In genomic region chr19:2207991-2208860, GRCh38 we compare ENCODE assay signal across 9 cellular contexts. TPM values are rescaled to one million over a fixed set of nuclear protein-coding genes. Genes with fewer than 3 reads are reported as not detected.
A peak's percentile ranks its signal among the peaks of the same experiment; 100 is the strongest.
DNase-seq lines count a peak whose midpoint lies in the region; ATAC-seq, FAIRE-seq and TF ChIP-seq lines count a peak whose summit lies in the region.
"Had no signal": no experiment of that assay in that cellular context is flagged by ENCODE, and none has a peak within 500 bp of the region (broad histone marks: within the 10 kb centered on the region; RNA-seq: fewer than 3 reads in every experiment).

No MANE protein-coding gene starts in this region.

- no peak overlapping the region for H3K4me3 Mint-ChIP-seq in stimulated activated memory B cell treated with anti-CD40 and anti-IgM and Interleukin-4, amounts not matched to agents 10 μg/mL and 1 μg/mL and 100 μg/mL, for 72 hours
- H3K4me3 Mint-ChIP-seq: central memory CD8-positive, alpha-beta T cell had no signal

- H3K4me1 Mint-ChIP-seq in stimulated activated memory B cell treated with anti-CD40 and anti-IgM and Interleukin-4, amounts not matched to agents 10 μg/mL and 1 μg/mL and 100 μg/mL, for 72 hours = peaks cover 9% of the 10 kb centered on the region
- H3K4me1 Mint-ChIP-seq: central memory CD8-positive, alpha-beta T cell had no signal

- peaks cover 72% of the 10 kb centered on the region for H3K36me3 ChIP-seq in left ventricle myocardium inferior

- H3K4me1 ChIP-seq in left ventricle myocardium inferior = peaks cover 25% of the 10 kb centered on the region

- intact Hi-C loops in left ventricle myocardium inferior (cut with micrococcal nuclease) = no loop called here

- no peaks in the 10 kb centered on the region for H3K9me3 ChIP-seq in left ventricle myocardium inferior (replicated peaks)

- H3K27me3 Mint-ChIP-seq in stimulated activated memory B cell treated with anti-CD40 and anti-IgM and Interleukin-4, amounts not matched to agents 10 μg/mL and 1 μg/mL and 100 μg/mL, for 72 hours = no peaks in the 10 kb centered on the region
- H3K27me3 Mint-ChIP-seq: central memory CD8-positive, alpha-beta T cell had no signal

- no peaks in the 10 kb centered on the region for H3K9me3 Mint-ChIP-seq in stimulated activated memory B cell treated with anti-CD40 and anti-IgM and Interleukin-4, amounts not matched to agents 10 μg/mL and 1 μg/mL and 100 μg/mL, for 72 hours
- H3K9me3 Mint-ChIP-seq: central memory CD8-positive, alpha-beta T cell had no signal

- peak; percentile 46 for TF ChIP-seq CTCF in left ventricle myocardium inferior (IDR thresholded peaks at IDR 0.05; ENCODE audit: borderline replicate concordance)

- H3K27ac ChIP-seq in left ventricle myocardium inferior (replicated peaks) = peak overlapping the region; percentile 62
- H3K27ac ChIP-seq: KMS-11 had no signal

- H3K27ac Mint-ChIP-seq in stimulated activated memory B cell treated with anti-CD40 and anti-IgM and Interleukin-4, amounts not matched to agents 10 μg/mL and 1 μg/mL and 100 μg/mL, for 72 hours = peak overlapping the region; percentile 57

- H3K4me3 ChIP-seq in left ventricle myocardium inferior = peak overlapping the region; percentile 18

- ATAC-seq in stimulated activated memory B cell treated with anti-CD40 and anti-IgM and Interleukin-4, amounts not matched to agents 10 μg/mL and 1 μg/mL and 100 μg/mL, for 72 hours = peak; percentile 79

- peaks cover 65% of the 10 kb centered on the region for H3K36me3 Mint-ChIP-seq in stimulated activated memory B cell treated with anti-CD40 and anti-IgM and Interleukin-4, amounts not matched to agents 10 μg/mL and 1 μg/mL and 100 μg/mL, for 72 hours

- DNase-seq in GM19239 (ENCODE audit: insufficient read length, low spot score) (peak; percentile 73), UCSD-AML1 (lab: John Stamatoyannopoulos, UW; ENCODE audit: unreplicated experiment) (peak; percentile 29), left ventricle myocardium inferior (peak; percentile 75), cerebellar nuclear complex (lab: John Stamatoyannopoulos, UW) (no peak), NCI-H1092 (lab: John Stamatoyannopoulos, UW) (no peak), NCI-H2196 treated with DMSO at 0.1 percent for 48 hours (lab: John Stamatoyannopoulos, UW; ENCODE audit: unreplicated experiment) (no peak)

- no peak for FAIRE-seq in GM19239 (lab: Jason Lieb, UNC)

- no peaks in the 10 kb centered on the region for H3K27me3 ChIP-seq in left ventricle myocardium inferior (ENCODE audit: low read depth)

RNA-seq across cellular contexts. Expression of gene PLEKHJ1, which starts 27.9 kb away (rescaled TPM):
- 47.8 TPM for total RNA-seq in left ventricle myocardium inferior

RNA-seq across cellular contexts. Expression of gene SF3A2, which starts 28.4 kb away (rescaled TPM):
- 28.7 TPM for total RNA-seq in left ventricle myocardium inferior

RNA-seq across cellular contexts. Expression of gene AMH, which starts 40.9 kb away (rescaled TPM):
- total RNA-seq in left ventricle myocardium inferior = 1.1 TPM

RNA-seq across cellular contexts. Expression of gene DOT1L, which starts 44.5 kb away (rescaled TPM):
- total RNA-seq in left ventricle myocardium inferior = 8.4 TPM

RNA-seq across cellular contexts. Expression of gene JSRP1, which starts 48.0 kb away (rescaled TPM):
- total RNA-seq in left ventricle myocardium inferior = 0.36 TPM

Comparison
In these comparisons a context has a peak if more than half of its experiments do, and no peak if none do; other contexts are left out.
1. DNase-seq: peak in GM19239 (single experiment), UCSD-AML1 (single experiment) and left ventricle myocardium inferior (single experiment); none in cerebellar nuclear complex (0 of 2), NCI-H1092 (single experiment) and NCI-H2196 treated with DMSO at 0.1 percent for 48 hours (single experiment).